In genomic region chr20:3405696-3406358, GRCh38 we compare ENCODE assay signal across 1 cellular context.
TF ChIP-seq lines count a peak whose summit lies in the region.

No MANE protein-coding gene starts in this region.

TF ChIP-seq in WTC11, 78 proteins besides CTCF, POLR2A, EP300 and RAD21 (continued from another document):
- no peak for TF ChIP-seq E2F1 (CRISPR knock-in tag; IDR thresholded peaks at IDR 0.05)
- TF ChIP-seq ZNF138 (CRISPR knock-in tag; conservative IDR thresholded peaks at IDR 0.05), result no peak
- TF ChIP-seq TCF7 (CRISPR knock-in tag; IDR thresholded peaks at IDR 0.05; ENCODE audit: low read depth), result no peak
